ENCODE assay signal across 8 cellular contexts in genomic region chr1:120087959-120088358, GRCh38. TPM values are rescaled to one million over a fixed set of nuclear protein-coding genes. Genes with fewer than 3 reads are reported as not detected.
DNase-seq lines count a peak whose midpoint lies in the region; ATAC-seq and TF ChIP-seq lines count a peak whose summit lies in the region.
"Not testable (repeated sequence)": the region's sequence is repeated elsewhere in the genome, so short reads cannot be mapped to it uniquely, and the experiment has no call there.

No MANE protein-coding gene starts in this region.

- peak overlapping the region; percentile 66 for H3K4me3 Mint-ChIP-seq in CD4-positive, alpha-beta T cell
- H3K4me3 Mint-ChIP-seq in activated CD4-positive, alpha-beta memory T cell treated with anti-CD3 and anti-CD28 coated beads for 36 hours: peak overlapping the region; percentile 2
- H3K4me3 Mint-ChIP-seq in activated naive CD4-positive, alpha-beta T cell treated with anti-CD3 and anti-CD28 coated beads, Interleukin-2, amount 10 ng/mL, durations not matched to agents 7 days and 5 days: not testable (repeated sequence)
- H3K4me3 Mint-ChIP-seq in naive thymus-derived CD4-positive, alpha-beta T cell: peak overlapping the region in 6 of 10 donors; percentile 29 to 62 (median 54)

- H3K27me3 Mint-ChIP-seq in CD4-positive, alpha-beta T cell; activated CD4-positive, alpha-beta memory T cell treated with anti-CD3 and anti-CD28 coated beads for 36 hours; activated naive CD4-positive, alpha-beta T cell treated with anti-CD3 and anti-CD28 coated beads, Interleukin-2, amount 10 ng/mL, durations not matched to agents 7 days and 5 days; naive thymus-derived CD4-positive, alpha-beta T cell: not testable (repeated sequence)

- intact Hi-C loops in CD4-positive, alpha-beta T cell (cut with DNase I, micrococcal nuclease); activated CD4-positive, alpha-beta memory T cell treated with anti-CD3 and anti-CD28 coated beads for 36 hours (cut with micrococcal nuclease); naive thymus-derived CD4-positive, alpha-beta T cell (cut with micrococcal nuclease): not testable (repeated sequence)

- H3K36me3 Mint-ChIP-seq in CD4-positive, alpha-beta T cell (ENCODE audit: low read depth); activated CD4-positive, alpha-beta memory T cell treated with anti-CD3 and anti-CD28 coated beads for 36 hours; activated naive CD4-positive, alpha-beta T cell treated with anti-CD3 and anti-CD28 coated beads, Interleukin-2, amount 10 ng/mL, durations not matched to agents 7 days and 5 days: not testable (repeated sequence)
- H3K36me3 Mint-ChIP-seq in naive thymus-derived CD4-positive, alpha-beta T cell: peaks cover 0 to 13% (median 0%) of the 10 kb centered on the region in 5 donors

- not testable (repeated sequence) for H3K4me1 Mint-ChIP-seq in CD4-positive, alpha-beta T cell (ENCODE audit: low read depth)
- peaks cover 10% of the 10 kb centered on the region for H3K4me1 Mint-ChIP-seq in activated CD4-positive, alpha-beta memory T cell treated with anti-CD3 and anti-CD28 coated beads for 36 hours (ENCODE audit: low read depth)
- H3K4me1 Mint-ChIP-seq in activated naive CD4-positive, alpha-beta T cell treated with anti-CD3 and anti-CD28 coated beads, Interleukin-2, amount 10 ng/mL, durations not matched to agents 7 days and 5 days: peaks cover 10% of the 10 kb centered on the region
- H3K4me1 Mint-ChIP-seq in naive thymus-derived CD4-positive, alpha-beta T cell: peaks cover 2 to 18% (median 8%) of the 10 kb centered on the region in 7 donors

- H3K27ac ChIP-seq in CD4-positive, alpha-beta T cell (ENCODE audit: low read depth, low read length); SJSA1; naive thymus-derived CD4-positive, alpha-beta T cell (ENCODE audit: low read depth, low read length): not testable (repeated sequence)

- not testable (repeated sequence) for H3K9me3 ChIP-seq in CD4-positive, alpha-beta T cell (ENCODE audit: control insufficient read depth, low read length); SJSA1 (replicated peaks); naive thymus-derived CD4-positive, alpha-beta T cell (ENCODE audit: control insufficient read depth in 2 of 3, low read length in 3 of 3)

- not testable (repeated sequence) for H3K9me3 Mint-ChIP-seq in CD4-positive, alpha-beta T cell; activated CD4-positive, alpha-beta memory T cell treated with anti-CD3 and anti-CD28 coated beads for 36 hours; activated naive CD4-positive, alpha-beta T cell treated with anti-CD3 and anti-CD28 coated beads, Interleukin-2, amount 10 ng/mL, durations not matched to agents 7 days and 5 days; naive thymus-derived CD4-positive, alpha-beta T cell

- CTCF ChIA-PET in CD4-positive, alpha-beta T cell (lab: Charles Lee); activated CD4-positive, alpha-beta memory T cell treated with anti-CD3 and anti-CD28 coated beads for 36 hours (lab: Charles Lee); activated naive CD4-positive, alpha-beta T cell treated with anti-CD3 and anti-CD28 coated beads, Interleukin-2, amount 10 ng/mL, durations not matched to agents 7 days and 5 days (lab: Charles Lee); naive thymus-derived CD4-positive, alpha-beta T cell (lab: Charles Lee): not testable (repeated sequence)

- ATAC-seq in CD4-positive, alpha-beta T cell (ENCODE audit: poor library complexity): peak; percentile 98
- peak; percentile 83 for ATAC-seq in HG03442 (IDR thresholded peaks at IDR 0.05; ENCODE audit: unreplicated experiment)
- peak; percentile 98 for ATAC-seq in esophagus mucosa
- ATAC-seq in naive thymus-derived CD4-positive, alpha-beta T cell: peak; percentile 86

- not testable (repeated sequence) for TF ChIP-seq CTCF in CD4-positive, alpha-beta T cell (IDR thresholded peaks at IDR 0.05)

- H3K4me3 ChIP-seq in SJSA1; naive thymus-derived CD4-positive, alpha-beta T cell (ENCODE audit: low read length): not testable (repeated sequence)

- H3K4me1 ChIP-seq in SJSA1 (replicated peaks); naive thymus-derived CD4-positive, alpha-beta T cell (ENCODE audit: control insufficient read depth in 2 of 2, insufficient read depth in 2 of 2, low read length in 2 of 2): not testable (repeated sequence)

- peak in 5 of 10 experiments; percentile 5 to 31 (median 9) for DNase-seq in CD4-positive, alpha-beta T cell
- DNase-seq in SJSA1 (ENCODE audit: low read depth in 1 of 2, low spot score in 2 of 2): peak; percentile 23 to 45
- DNase-seq in activated CD4-positive, alpha-beta memory T cell treated with anti-CD3 and anti-CD28 coated beads for 36 hours: peak; percentile 69
- peak; percentile 43 for DNase-seq in activated naive CD4-positive, alpha-beta T cell treated with anti-CD3 and anti-CD28 coated beads, Interleukin-2, amount 10 ng/mL, durations not matched to agents 7 days and 5 days
- DNase-seq in naive thymus-derived CD4-positive, alpha-beta T cell: peak in 8 of 9 donors; percentile 5 to 43 (median 26)
- DNase-seq in stimulated activated CD8-positive, alpha-beta memory T cell treated with anti-CD3 and anti-CD28 coated beads, Interleukin-15, amount 100 ng/mL, for 4 hours (ENCODE audit: low read depth in 2 of 2): peak; percentile 12 to 35

- POLR2A ChIA-PET in CD4-positive, alpha-beta T cell (lab: Charles Lee); activated CD4-positive, alpha-beta memory T cell treated with anti-CD3 and anti-CD28 coated beads for 36 hours (lab: Charles Lee); naive thymus-derived CD4-positive, alpha-beta T cell (lab: Charles Lee): not testable (repeated sequence)

- peak overlapping the region; percentile 34 for H3K27ac Mint-ChIP-seq in CD4-positive, alpha-beta T cell
- peak overlapping the region; percentile 50 for H3K27ac Mint-ChIP-seq in activated CD4-positive, alpha-beta memory T cell treated with anti-CD3 and anti-CD28 coated beads for 36 hours
- H3K27ac Mint-ChIP-seq in activated naive CD4-positive, alpha-beta T cell treated with anti-CD3 and anti-CD28 coated beads, Interleukin-2, amount 10 ng/mL, durations not matched to agents 7 days and 5 days: peak overlapping the region; percentile 37
- peak overlapping the region in 5 of 9 donors; percentile 29 to 78 (median 56) for H3K27ac Mint-ChIP-seq in naive thymus-derived CD4-positive, alpha-beta T cell

- H3K27me3 ChIP-seq in CD4-positive, alpha-beta T cell (ENCODE audit: control insufficient read depth, insufficient read depth, low read length); SJSA1 (replicated peaks); naive thymus-derived CD4-positive, alpha-beta T cell (ENCODE audit: control insufficient read depth in 2 of 2, insufficient read depth in 2 of 2, low read length in 2 of 2): not testable (repeated sequence)

- H3K36me3 ChIP-seq in SJSA1; naive thymus-derived CD4-positive, alpha-beta T cell (ENCODE audit: control insufficient read depth in 2 of 3, insufficient read depth in 3 of 3, low read length in 3 of 3): not testable (repeated sequence)

RNA-seq across cellular contexts. Expression of gene NOTCH2, which starts 18.5 kb away (rescaled TPM):
- total RNA-seq in CD4-positive, alpha-beta T cell: 10 to 100 TPM; 27.5 to 29.4 TPM
- 77.2 and 103 TPM in 2 replicates for total RNA-seq in SJSA1 (2014; rRNA removed; shearing (Covaris generic))
- total RNA-seq in activated CD4-positive, alpha-beta memory T cell treated with anti-CD3 and anti-CD28 coated beads for 36 hours: 10 to 100 TPM; 57.2 to 62.4 TPM
- total RNA-seq in esophagus mucosa: 92.0 TPM
- 100 to 1,000 TPM in 2 of 5 experiments, 10 to 100 TPM in 3; 63.7 to 143 (median 80.6) TPM for total RNA-seq in naive thymus-derived CD4-positive, alpha-beta T cell
- polyA plus RNA-seq in naive thymus-derived CD4-positive, alpha-beta T cell: 10 to 100 TPM; 25.4 to 32.0 TPM
